In the genomic region with DNA sequence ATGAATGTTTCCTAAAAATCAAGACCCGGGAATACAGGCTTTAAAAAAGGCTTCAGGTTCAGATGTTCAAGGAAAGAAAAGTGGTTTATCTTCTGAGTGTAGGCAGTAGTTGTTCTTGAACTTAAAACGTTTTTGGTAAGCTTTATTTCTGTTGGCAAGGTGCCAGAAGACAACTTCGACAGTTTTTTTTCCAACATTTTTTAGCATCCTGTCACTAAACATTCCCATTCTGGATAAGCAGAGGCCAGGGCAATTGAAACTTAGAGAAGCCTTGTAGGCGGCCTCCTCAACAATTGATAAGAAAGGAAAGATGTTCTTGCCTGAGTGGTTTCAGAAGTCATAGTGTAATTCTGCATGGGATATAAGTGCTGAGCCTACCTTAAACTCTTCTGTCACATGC, we compare ENCODE assay signal across 19 cellular contexts.
DNase-seq lines count a peak whose midpoint lies in the region; ATAC-seq and TF ChIP-seq lines count a peak whose summit lies in the region.
"Had no signal": no experiment of that assay in that cellular context is flagged by ENCODE, and none has a peak within 500 bp of the region (broad histone marks: within the 10 kb centered on the region; RNA-seq: fewer than 3 reads in every experiment).

No MANE protein-coding gene starts in this region.

- H3K4me3 Mint-ChIP-seq in chondrocyte (ENCODE audit: unreplicated experiment) = no peak overlapping the region
- H3K4me3 Mint-ChIP-seq: CD8-positive, alpha-beta memory T cell; naive thymus-derived CD8-positive, alpha-beta T cell had no signal

- H3K27me3 Mint-ChIP-seq in chondrocyte (ENCODE audit: low read depth) = no peaks in the 10 kb centered on the region
- H3K27me3 Mint-ChIP-seq: CD8-positive, alpha-beta memory T cell; naive thymus-derived CD8-positive, alpha-beta T cell had no signal

- no peaks in the 10 kb centered on the region for H3K27me3 ChIP-seq in psoas muscle (ENCODE audit: insufficient read depth in 3 of 3, low read length in 2 of 3)
- H3K27me3 ChIP-seq: cardiac muscle cell, heart right ventricle, pancreas, transverse colon had no signal

- 52 to 64% (median 55%) methylated on average over 4 of the region's 4 CpGs for WGBS in psoas muscle, 3 donors

- ATAC-seq in psoas muscle = no peak
- ATAC-seq: heart right ventricle; naive thymus-derived CD8-positive, alpha-beta T cell; pancreas; stimulated activated naive CD8-positive, alpha-beta T cell treated with anti-CD3 and anti-CD28 coated beads, Interleukin-15, Interleukin-2, amounts not matched to agents 100 U/mL and 50 U/mL, for 24 hours had no signal

- DNase-seq in EH (ENCODE audit: low read depth) (peak; percentile 74), HS-27A (ENCODE audit: low read depth) (peak; percentile 31), chondrocyte (ENCODE audit: low spot score) (no peak), left kidney (ENCODE audit: low read depth, low spot score) (peak; percentile 25), psoas muscle (no peak), cardiac septum (ENCODE audit: low spot score) (no peak), T-helper 9 cell (no peak)
- DNase-seq in stimulated activated CD4-positive, alpha-beta T cell treated with anti-CD3 and anti-CD28 coated beads, Interleukin-12 subunit alpha, Interleukin-12 subunit beta, amount 100 ng/mL, for 4 hours = no peak
- DNase-seq: activated CD4-positive, alpha-beta T cell treated with anti-CD3 and anti-CD28 coated beads for 1 hour; CD8-positive, alpha-beta memory T cell; DND-41; heart right ventricle; naive thymus-derived CD8-positive, alpha-beta T cell; NCI-H774; pancreas; stimulated activated naive CD8-positive, alpha-beta T cell treated with anti-CD3 and anti-CD28 coated beads, Interleukin-15, Interleukin-2, amounts not matched to agents 100 U/mL and 50 U/mL, for 24 hours; T1000; transverse colon had no signal

- no peaks in the 10 kb centered on the region for H3K36me3 Mint-ChIP-seq in chondrocyte (ENCODE audit: low read depth)

- peak overlapping the region; percentile 18 for H3K27ac Mint-ChIP-seq in chondrocyte (ENCODE audit: unreplicated experiment)
- H3K27ac Mint-ChIP-seq: CD8-positive, alpha-beta memory T cell had no signal

- no peaks in the 10 kb centered on the region for H3K9me3 ChIP-seq in psoas muscle
- H3K9me3 ChIP-seq: heart right ventricle, pancreas, transverse colon had no signal

- TF ChIP-seq CTCF in chondrocyte (IDR thresholded peaks at IDR 0.05) (no peak), psoas muscle (IDR thresholded peaks at IDR 0.05) (no peak)

- no peak overlapping the region for H3K27ac ChIP-seq in psoas muscle
- H3K27ac ChIP-seq: cardiac muscle cell, heart right ventricle, pancreas, transverse colon had no signal

- peaks cover 11% of the 10 kb centered on the region for H3K4me1 Mint-ChIP-seq in chondrocyte (ENCODE audit: low read depth)
- H3K4me1 Mint-ChIP-seq: CD8-positive, alpha-beta memory T cell had no signal

- intact Hi-C loops in psoas muscle (cut with DNase I) = no loop called here
- intact Hi-C loops in cardiac septum (cut with DNase I) = no loop called here

- H3K9me3 Mint-ChIP-seq in chondrocyte (ENCODE audit: low read depth) = no peaks in the 10 kb centered on the region
- H3K9me3 Mint-ChIP-seq: CD8-positive, alpha-beta memory T cell; naive thymus-derived CD8-positive, alpha-beta T cell had no signal

- H3K4me3 ChIP-seq in psoas muscle = no peak overlapping the region
- H3K4me3 ChIP-seq: cardiac muscle cell, heart right ventricle, pancreas, transverse colon had no signal

- peaks cover 0 to 60% of the 10 kb centered on the region in 2 donors for H3K36me3 ChIP-seq in psoas muscle (ENCODE audit: insufficient read depth in 1 of 2, low read depth in 1 of 2)
- H3K36me3 ChIP-seq: transverse colon had no signal

- H3K4me1 ChIP-seq in psoas muscle = no peaks in the 10 kb centered on the region
- H3K4me1 ChIP-seq: heart right ventricle, pancreas, transverse colon had no signal

Comparison
In these comparisons a context has a peak if more than half of its experiments do, and no peak if none do; other contexts are left out.
1. DNase-seq: peak in EH (single experiment), HS-27A (single experiment) and left kidney (single experiment); none in chondrocyte (single experiment), stimulated activated CD4-positive, alpha-beta T cell treated with anti-CD3 and anti-CD28 coated beads, Interleukin-12 subunit alpha, Interleukin-12 subunit beta, amount 100 ng/mL, for 4 hours (single experiment), psoas muscle (0 of 2), cardiac septum (single experiment) and T-helper 9 cell (single experiment).